In genomic region chr7:36084485-36085091, GRCh38 we compare ENCODE assay signal across 9 cellular contexts.
DNase-seq lines count a peak whose midpoint lies in the region; ATAC-seq and TF ChIP-seq lines count a peak whose summit lies in the region.
"Had no signal": no experiment of that assay in that cellular context is flagged by ENCODE, and none has a peak within 500 bp of the region (broad histone marks: within the 10 kb centered on the region; RNA-seq: fewer than 3 reads in every experiment).

No MANE protein-coding gene starts in this region.

- peaks cover 4% of the 10 kb centered on the region for H3K4me1 ChIP-seq in endodermal cell (ENCODE audit: control insufficient read depth, insufficient read depth, low read length)

- TF ChIP-seq CTCF in endodermal cell (conservative IDR thresholded peaks at IDR 0.05) (peak; percentile 75), nephron (IDR thresholded peaks at IDR 0.05; ENCODE audit: unreplicated experiment in 3 of 3) (peak; percentile 24 to 46 (median 28))

- no peak overlapping the region for H3K4me3 ChIP-seq in endodermal cell (ENCODE audit: low read length)

- H3K36me3 Mint-ChIP-seq in endodermal cell (ENCODE audit: low read depth) (peaks cover 2% of the 10 kb centered on the region), nephron (ENCODE audit: low read depth) (no peaks in the 10 kb centered on the region)

- H3K9me3 ChIP-seq in endodermal cell (ENCODE audit: control insufficient read depth, low read length) = peaks cover 17% of the 10 kb centered on the region

- whole genome bisulfite sequencing in endodermal cell (ENCODE audit: insufficient coverage in 1 of 2, insufficient read length in 1 of 2), 2 experiments = 77 to 81% methylated on average over 18 to 26 of the region's 26 CpGs

- ATAC-seq in HG03097 (IDR thresholded peaks at IDR 0.05; ENCODE audit: low FRiP score, unreplicated experiment) = no peak
- no peak for ATAC-seq in GM21786 (IDR thresholded peaks at IDR 0.05; ENCODE audit: unreplicated experiment)
- ATAC-seq in GM18867 (IDR thresholded peaks at IDR 0.05; ENCODE audit: unreplicated experiment) = no peak

- no peaks in the 10 kb centered on the region for H3K27me3 ChIP-seq in endodermal cell (ENCODE audit: control insufficient read depth, insufficient read depth, low read length, poor library complexity, severe bottlenecking)

- no peak overlapping the region for H3K27ac Mint-ChIP-seq in endodermal cell
- peak overlapping the region in 2 of 3 experiments; percentile 61 to 82 for H3K27ac Mint-ChIP-seq in nephron
- H3K27ac Mint-ChIP-seq: memory B cell had no signal

- H3K4me1 Mint-ChIP-seq in endodermal cell = peaks cover 5% of the 10 kb centered on the region
- H3K4me1 Mint-ChIP-seq in nephron = peaks cover 4% of the 10 kb centered on the region
- H3K4me1 Mint-ChIP-seq: memory B cell had no signal

- H3K27ac ChIP-seq in endodermal cell (ENCODE audit: low read depth, low read length) = no peak overlapping the region

- no peaks in the 10 kb centered on the region for H3K36me3 ChIP-seq in endodermal cell (ENCODE audit: control insufficient read depth, insufficient read depth, low read length)

- no peak overlapping the region for H3K4me3 Mint-ChIP-seq in endodermal cell
- H3K4me3 Mint-ChIP-seq in nephron = peak overlapping the region in 1 of 3 experiments; percentile 6
- H3K4me3 Mint-ChIP-seq: memory B cell had no signal

- DNase-seq in D341Med (ENCODE audit: low spot score) (peak; percentile 55), NCI-H345 treated with DMSO at 0.1 percent for 48 hours (lab: John Stamatoyannopoulos, UW; ENCODE audit: unreplicated experiment) (peak; percentile 21), endodermal cell (peak; percentile 89), GM03348 (ENCODE audit: low spot score) (no peak)

- no peak overlapping the region for H3K9ac ChIP-seq in endodermal cell (ENCODE audit: extremely low read depth, low read length, poor library complexity, severe bottlenecking)

- H3K27me3 Mint-ChIP-seq in endodermal cell (ENCODE audit: insufficient read depth) (peaks cover 15% of the 10 kb centered on the region), nephron (ENCODE audit: low read depth) (peaks cover 4% of the 10 kb centered on the region)

- H3K9me3 Mint-ChIP-seq in endodermal cell (peaks cover 10% of the 10 kb centered on the region), nephron (peaks cover 10% of the 10 kb centered on the region)
